Comparison of ENCODE assay signal across 30 cellular contexts in genomic region chr12:65368071-65368470, GRCh38.
"Had no signal": no experiment of that assay in that cellular context is flagged by ENCODE, and none has a peak within 500 bp of the region (broad histone marks: within the 10 kb centered on the region; RNA-seq: fewer than 3 reads in every experiment).

No MANE protein-coding gene starts in this region.

- H3K27me3 Mint-ChIP-seq: activated CD4-positive, alpha-beta memory T cell treated with anti-CD3 and anti-CD28 coated beads for 36 hours; activated CD4-positive, alpha-beta T cell treated with anti-CD3 and anti-CD28 coated beads, Interleukin-2, amount 10 ng/mL, durations not matched to agents 7 days and 5 days; activated naive CD8-positive, alpha-beta T cell; activated T-helper 17 cell treated with anti-CD3 and anti-CD28 coated beads, Interleukin-2, amount 50 U/mL, for 72 hours; T-cell had no signal

- H3K27me3 ChIP-seq: breast epithelium had no signal

- H3K27ac ChIP-seq: breast epithelium, SK-N-MC had no signal

- H3K36me3 Mint-ChIP-seq: activated CD4-positive, alpha-beta memory T cell treated with anti-CD3 and anti-CD28 coated beads for 36 hours; activated naive CD8-positive, alpha-beta T cell; T-cell had no signal

- H3K36me3 ChIP-seq: breast epithelium had no signal

- H3K4me1 Mint-ChIP-seq: activated CD4-positive, alpha-beta T cell treated with anti-CD3 and anti-CD28 coated beads, Interleukin-2, amount 10 ng/mL, durations not matched to agents 7 days and 5 days; activated T-helper 17 cell treated with anti-CD3 and anti-CD28 coated beads, Interleukin-2, amount 50 U/mL, for 72 hours; T-cell had no signal

- ATAC-seq: activated T-helper 17 cell treated with anti-CD3 and anti-CD28 coated beads, Interleukin-2, amount 50 U/mL, for 72 hours; K562; Panc1; Right ventricle myocardium inferior; T-cell had no signal

- H3K27ac Mint-ChIP-seq: activated CD4-positive, alpha-beta memory T cell treated with anti-CD3 and anti-CD28 coated beads for 36 hours; activated CD4-positive, alpha-beta T cell treated with anti-CD3 and anti-CD28 coated beads, Interleukin-2, amount 10 ng/mL, durations not matched to agents 7 days and 5 days; activated naive CD4-positive, alpha-beta T cell treated with anti-CD3 and anti-CD28 coated beads for 36 hours; activated naive CD8-positive, alpha-beta T cell; activated T-helper 17 cell treated with anti-CD3 and anti-CD28 coated beads, Interleukin-2, amount 50 U/mL, for 72 hours; T-cell had no signal

- H3K4me3 Mint-ChIP-seq: activated CD4-positive, alpha-beta memory T cell treated with anti-CD3 and anti-CD28 coated beads for 36 hours; activated CD4-positive, alpha-beta T cell treated with anti-CD3 and anti-CD28 coated beads, Interleukin-2, amount 10 ng/mL, durations not matched to agents 7 days and 5 days; activated naive CD4-positive, alpha-beta T cell treated with anti-CD3 and anti-CD28 coated beads for 36 hours; activated naive CD8-positive, alpha-beta T cell; activated T-helper 17 cell treated with anti-CD3 and anti-CD28 coated beads, Interleukin-2, amount 50 U/mL, for 72 hours; T-cell had no signal

- H3K9me3 Mint-ChIP-seq: activated CD4-positive, alpha-beta memory T cell treated with anti-CD3 and anti-CD28 coated beads for 36 hours; activated CD4-positive, alpha-beta T cell treated with anti-CD3 and anti-CD28 coated beads, Interleukin-2, amount 10 ng/mL, durations not matched to agents 7 days and 5 days; activated naive CD4-positive, alpha-beta T cell treated with anti-CD3 and anti-CD28 coated beads for 36 hours; activated T-helper 17 cell treated with anti-CD3 and anti-CD28 coated beads, Interleukin-2, amount 50 U/mL, for 72 hours; T-cell had no signal

- H3K9me3 ChIP-seq: breast epithelium had no signal

- H3K4me3 ChIP-seq: breast epithelium, K562, SK-N-MC had no signal

- H3K4me1 ChIP-seq: breast epithelium had no signal

- DNase-seq: activated CD4-positive, alpha-beta memory T cell treated with anti-CD3 and anti-CD28 coated beads for 36 hours; activated CD4-positive, alpha-beta T cell treated with anti-CD3 and anti-CD28 coated beads, Interleukin-2, amount 10 ng/mL, durations not matched to agents 7 days and 5 days; activated CD4-positive, CD25-positive, alpha-beta regulatory T cell; activated CD8-positive, alpha-beta memory T cell treated with anti-CD3 and anti-CD28 coated beads for 24 hours; activated gamma-delta T cell; activated naive CD4-positive, alpha-beta T cell treated with anti-CD3 and anti-CD28 coated beads for 36 hours; activated T-cell treated with anti-CD3 and anti-CD28 coated beads for 4 hours; activated T-cell treated with anti-CD3 and anti-CD28 coated beads, Interleukin-2, amount 50 U/mL, for 48 hours; caudate nucleus; Karpas-422; NCI-H1048; NCI-H1417 treated with DMSO at 0.1 percent for 48 hours; NCI-H1694; NCI-H2029; NCI-H2107; NCI-H2227 treated with DMSO at 0.1 percent for 48 hours; NCI-H446 treated with DMSO at 0.1 percent for 48 hours; NCI-H524 treated with DMSO at 0.1 percent for 48 hours; NCI-H748 treated with DMSO at 0.1 percent for 48 hours; RPMI8226; T-cell; T-helper 2 cell; T1000 had no signal
